ENCODE assay signal across 8 cellular contexts in the genomic region with DNA sequence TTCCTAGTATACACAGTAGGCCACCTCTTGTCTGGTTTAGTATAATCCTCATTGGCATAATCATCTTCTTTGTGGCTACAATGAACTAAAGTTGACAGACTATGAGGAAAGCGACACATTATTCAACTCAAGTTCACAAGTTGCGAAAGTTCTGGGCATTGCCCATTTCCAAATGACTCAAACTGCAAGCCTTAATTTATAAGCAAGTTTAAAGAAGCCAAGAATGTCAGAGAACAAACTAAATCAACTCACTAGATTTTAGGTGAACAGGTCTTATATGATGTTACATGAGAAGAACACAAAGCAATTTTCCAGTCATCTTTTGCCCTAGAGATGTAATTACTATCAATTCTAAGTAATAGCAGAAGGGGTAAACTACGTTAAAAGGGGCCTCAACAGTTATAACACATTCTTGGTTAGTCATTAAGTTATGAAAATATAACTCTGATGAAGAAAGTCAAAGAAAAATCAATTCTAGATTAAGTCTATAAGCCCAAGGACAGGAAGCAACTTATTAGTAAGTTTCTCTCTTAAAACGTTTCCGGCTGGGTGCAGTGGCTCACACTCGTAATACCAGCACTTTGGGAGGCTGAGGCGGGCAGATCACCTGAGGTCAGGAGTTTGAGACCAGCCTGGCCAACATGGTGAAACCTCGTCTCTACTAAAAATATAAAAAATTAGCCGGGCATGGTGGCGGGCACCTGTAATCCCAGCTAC. TPM values are rescaled to one million over a fixed set of nuclear protein-coding genes. Genes with fewer than 3 reads are reported as not detected.
DNase-seq lines count a peak whose midpoint lies in the region; ATAC-seq, FAIRE-seq and TF ChIP-seq lines count a peak whose summit lies in the region.

No MANE protein-coding gene starts in this region.

- H3K4me3 ChIP-seq in choroid plexus epithelial cell (ENCODE audit: low read depth, low read length) (no peak overlapping the region), MM.1S (ENCODE audit: low read length) (no peak overlapping the region), pancreas (no peak overlapping the region)

- peaks cover 14% of the 10 kb centered on the region for H3F3A ChIP-seq in MM.1S (ENCODE audit: insufficient read depth, low read length)

- no peak for FAIRE-seq in pancreas (lab: Jason Lieb, UNC)

- peak overlapping the region; percentile 96 for H3K27ac Mint-ChIP-seq in activated CD4-positive, alpha-beta T cell treated with anti-CD3 and anti-CD28 coated beads, Interleukin-2, amount 10 ng/mL, durations not matched to agents 24 days and 14 days
- peak overlapping the region; percentile 76 for H3K27ac Mint-ChIP-seq in stimulated activated naive B cell treated with anti-CD40 and anti-IgM and Interleukin-4, amounts not matched to agents 10 μg/mL and 1 μg/mL and 100 μg/mL, for 72 hours
- no peak overlapping the region for H3K27ac Mint-ChIP-seq in glutamatergic neuron (ENCODE audit: unreplicated experiment)

- 64 to 69% methylated on average over 10 of the region's 10 CpGs for WGBS in pancreas, 2 donors

- H3K27me3 Mint-ChIP-seq in activated CD4-positive, alpha-beta T cell treated with anti-CD3 and anti-CD28 coated beads, Interleukin-2, amount 10 ng/mL, durations not matched to agents 24 days and 14 days = no peaks in the 10 kb centered on the region
- H3K27me3 Mint-ChIP-seq in stimulated activated naive B cell treated with anti-CD40 and anti-IgM and Interleukin-4, amounts not matched to agents 10 μg/mL and 1 μg/mL and 100 μg/mL, for 72 hours = no peaks in the 10 kb centered on the region
- H3K27me3 Mint-ChIP-seq in glutamatergic neuron (ENCODE audit: unreplicated experiment) = no peaks in the 10 kb centered on the region

- H3K27ac ChIP-seq in MM.1S (ENCODE audit: low read length) = no peak overlapping the region
- no peak overlapping the region for H3K27ac ChIP-seq in pancreas

- H3K9me3 ChIP-seq in MM.1S (replicated peaks; ENCODE audit: insufficient read depth, low read length) (no peaks in the 10 kb centered on the region), pancreas (no peaks in the 10 kb centered on the region)

- no peak overlapping the region for H3K9ac ChIP-seq in MM.1S (ENCODE audit: low read length)

- peaks cover 6% of the 10 kb centered on the region for H3K9me3 Mint-ChIP-seq in activated CD4-positive, alpha-beta T cell treated with anti-CD3 and anti-CD28 coated beads, Interleukin-2, amount 10 ng/mL, durations not matched to agents 24 days and 14 days
- H3K9me3 Mint-ChIP-seq in stimulated activated naive B cell treated with anti-CD40 and anti-IgM and Interleukin-4, amounts not matched to agents 10 μg/mL and 1 μg/mL and 100 μg/mL, for 72 hours = peaks cover 2 to 5% of the 10 kb centered on the region in 2 donors
- H3K9me3 Mint-ChIP-seq in glutamatergic neuron (ENCODE audit: unreplicated experiment) = peaks cover 2% of the 10 kb centered on the region

- ATAC-seq in stimulated activated naive B cell treated with anti-CD40 and anti-IgM and Interleukin-4, amounts not matched to agents 10 μg/mL and 1 μg/mL and 100 μg/mL, for 72 hours (replicated peaks) = peak in 1 of 2 donors; percentile 48
- ATAC-seq in pancreas = no peak

- H3K27me3 ChIP-seq in MM.1S (replicated peaks; ENCODE audit: insufficient read depth, low read length) (no peaks in the 10 kb centered on the region), pancreas (no peaks in the 10 kb centered on the region)

- H2AFZ ChIP-seq in MM.1S (ENCODE audit: low read length) = no peak overlapping the region

- no peaks in the 10 kb centered on the region for H3K9me2 ChIP-seq in MM.1S (replicated peaks; ENCODE audit: insufficient read depth, low read length)

- peaks cover 100% of the 10 kb centered on the region for H3K79me2 ChIP-seq in MM.1S (ENCODE audit: low read length)

- H3K36me3 ChIP-seq in MM.1S (replicated peaks; ENCODE audit: insufficient read depth, low read length) (no peaks in the 10 kb centered on the region), pancreas (no peaks in the 10 kb centered on the region)

- H3K4me1 Mint-ChIP-seq in activated CD4-positive, alpha-beta T cell treated with anti-CD3 and anti-CD28 coated beads, Interleukin-2, amount 10 ng/mL, durations not matched to agents 24 days and 14 days = peaks cover 72% of the 10 kb centered on the region
- peaks cover 49 to 96% of the 10 kb centered on the region in 2 donors for H3K4me1 Mint-ChIP-seq in stimulated activated naive B cell treated with anti-CD40 and anti-IgM and Interleukin-4, amounts not matched to agents 10 μg/mL and 1 μg/mL and 100 μg/mL, for 72 hours
- peaks cover 5% of the 10 kb centered on the region for H3K4me1 Mint-ChIP-seq in glutamatergic neuron (ENCODE audit: low read depth, unreplicated experiment)

- peaks cover 8% of the 10 kb centered on the region; the same call in 1 of the 2 replicates for H3K4me1 ChIP-seq in MM.1S (ENCODE audit: low read length)
- peaks cover 11 to 35% (median 28%) of the 10 kb centered on the region in 3 donors for H3K4me1 ChIP-seq in pancreas

- peaks cover 82% of the 10 kb centered on the region for H4K20me1 ChIP-seq in MM.1S (ENCODE audit: insufficient read depth, low read length)

- peak overlapping the region; percentile 57 for H3K4me3 Mint-ChIP-seq in activated CD4-positive, alpha-beta T cell treated with anti-CD3 and anti-CD28 coated beads, Interleukin-2, amount 10 ng/mL, durations not matched to agents 24 days and 14 days
- peak overlapping the region; percentile 22 to 39 for H3K4me3 Mint-ChIP-seq in stimulated activated naive B cell treated with anti-CD40 and anti-IgM and Interleukin-4, amounts not matched to agents 10 μg/mL and 1 μg/mL and 100 μg/mL, for 72 hours
- H3K4me3 Mint-ChIP-seq in glutamatergic neuron (ENCODE audit: unreplicated experiment) = no peak overlapping the region

- H3K36me3 Mint-ChIP-seq in activated CD4-positive, alpha-beta T cell treated with anti-CD3 and anti-CD28 coated beads, Interleukin-2, amount 10 ng/mL, durations not matched to agents 24 days and 14 days (ENCODE audit: low read depth) = peaks cover 32% of the 10 kb centered on the region
- peaks cover 20 to 48% of the 10 kb centered on the region in 2 donors for H3K36me3 Mint-ChIP-seq in stimulated activated naive B cell treated with anti-CD40 and anti-IgM and Interleukin-4, amounts not matched to agents 10 μg/mL and 1 μg/mL and 100 μg/mL, for 72 hours
- H3K36me3 Mint-ChIP-seq in glutamatergic neuron (ENCODE audit: unreplicated experiment) = no peaks in the 10 kb centered on the region

- no peak overlapping the region for H3K4me2 ChIP-seq in MM.1S (ENCODE audit: low read depth, low read length)

- TF ChIP-seq CTCF in choroid plexus epithelial cell (conservative IDR thresholded peaks at IDR 0.05; ENCODE audit: low read depth, low read length) = no peak
- no peak for TF ChIP-seq CTCF in glutamatergic neuron (IDR thresholded peaks at IDR 0.05; ENCODE audit: partially characterized antibody, unreplicated experiment)
- no peak for TF ChIP-seq CTCF in MM.1S (IDR thresholded peaks at IDR 0.05; ENCODE audit: low read length)
- no peak for TF ChIP-seq CTCF in pancreas (IDR thresholded peaks at IDR 0.05)

- peak; percentile 64 for DNase-seq in activated CD4-positive, alpha-beta T cell treated with anti-CD3 and anti-CD28 coated beads, Interleukin-2, amount 10 ng/mL, durations not matched to agents 24 days and 14 days
- no peak for DNase-seq in activated CD4-positive, alpha-beta T cell treated with anti-CD3 and anti-CD28 coated beads, Interleukin-2, amount 50 U/mL, for 4 hours
- peak; percentile 88 for DNase-seq in MV-4-11 (lab: John Stamatoyannopoulos, UW)
- peak; percentile 48 for DNase-seq in choroid plexus epithelial cell (ENCODE audit: low read depth)
- no peak for DNase-seq in stimulated activated naive B cell treated with anti-CD40 and anti-IgM and Interleukin-4, amounts not matched to agents 10 μg/mL and 1 μg/mL and 100 μg/mL, for 72 hours
- DNase-seq in glutamatergic neuron = no peak
- DNase-seq in MM.1S = no peak
- DNase-seq in pancreas = no peak

- intact Hi-C loops in activated CD4-positive, alpha-beta T cell treated with anti-CD3 and anti-CD28 coated beads, Interleukin-2, amount 10 ng/mL, durations not matched to agents 24 days and 14 days (cut with micrococcal nuclease) = loop anchor here (1.0 to 10.0 kb wide), 10 partner anchors 20 to 757 kb away; a partner anchor contains a TSS
- intact Hi-C loops in pancreas (cut with DNase I) = loop anchor here in 1 of 3 donors (10.0 kb wide), 1 partner anchor 157 kb away; no protein-coding TSS in a partner anchor

RNA-seq across cellular contexts. Expression of a gene that starts 21.5 kb away (rescaled TPM):
- total RNA-seq in activated CD4-positive, alpha-beta T cell treated with anti-CD3 and anti-CD28 coated beads, Interleukin-2, amount 10 ng/mL, durations not matched to agents 24 days and 14 days = 141 and 156 TPM in 2 replicates
- total RNA-seq in glutamatergic neuron (ENCODE audit: unreplicated experiment) (117 TPM), pancreas (10 to 100 TPM; 34.5 to 90.9 (median 58.1) TPM)
- polyA plus RNA-seq in pancreas = 10 to 100 TPM; 23.3 to 48.1 TPM

Comparison
In these comparisons a context has a peak if more than half of its experiments do, and no peak if none do; other contexts are left out.
1. DNase-seq: peak in activated CD4-positive, alpha-beta T cell treated with anti-CD3 and anti-CD28 coated beads, Interleukin-2, amount 10 ng/mL, durations not matched to agents 24 days and 14 days (single experiment), MV-4-11 (single experiment) and choroid plexus epithelial cell (single experiment); none in activated CD4-positive, alpha-beta T cell treated with anti-CD3 and anti-CD28 coated beads, Interleukin-2, amount 50 U/mL, for 4 hours (0 of 2), stimulated activated naive B cell treated with anti-CD40 and anti-IgM and Interleukin-4, amounts not matched to agents 10 μg/mL and 1 μg/mL and 100 μg/mL, for 72 hours (single experiment), glutamatergic neuron (single experiment), MM.1S (single experiment) and pancreas (0 of 6).